Comparison of ENCODE assay signal across 9 cellular contexts in the genomic region with DNA sequence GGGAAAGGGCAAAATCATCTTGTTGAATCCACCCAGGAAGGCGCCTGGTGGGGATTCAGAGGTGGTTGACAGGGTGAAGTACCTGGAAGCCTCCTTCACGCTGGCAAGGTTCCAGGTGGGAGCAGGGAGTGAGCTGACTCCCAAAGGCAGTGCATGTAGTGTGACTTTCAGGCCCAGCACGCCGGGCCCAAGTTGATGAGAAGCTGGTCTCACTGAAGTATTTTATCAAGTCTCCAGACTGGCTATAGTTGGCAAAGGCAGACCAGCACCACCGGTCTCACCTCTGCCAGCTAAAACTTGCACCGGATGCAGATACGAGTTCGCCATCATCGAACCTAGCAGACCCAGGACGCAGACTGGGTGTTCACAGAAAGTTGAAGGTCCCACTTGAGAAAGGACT. TPM values are rescaled to one million over a fixed set of nuclear protein-coding genes. Genes with fewer than 3 reads are reported as not detected.
DNase-seq lines count a peak whose midpoint lies in the region; ATAC-seq, FAIRE-seq and TF ChIP-seq lines count a peak whose summit lies in the region.
"Had no signal": no experiment of that assay in that cellular context is flagged by ENCODE, and none has a peak within 500 bp of the region (broad histone marks: within the 10 kb centered on the region; RNA-seq: fewer than 3 reads in every experiment).

No MANE protein-coding gene starts in this region.

- no peaks in the 10 kb centered on the region for H3K9me3 ChIP-seq in K562 (replicated peaks; ENCODE audit: control insufficient read depth, insufficient read depth, low read depth, low read length)
- H3K9me3 ChIP-seq: tibial artery had no signal

- H3K4me2 ChIP-seq in K562 (ENCODE audit: insufficient read depth, low read length), result no peak overlapping the region

- peaks cover 4 to 11% of the 10 kb centered on the region in 2 experiments; a peak in 4 of 5 replicates for H3K4me1 ChIP-seq in K562 (replicated peaks in 1 of 2; ENCODE audit: control insufficient read depth in 2 of 2, insufficient read depth in 2 of 2, low read length in 2 of 2)
- H3K4me1 ChIP-seq: tibial artery had no signal

- TF ChIP-seq CTCF in K562 (IDR thresholded peaks at IDR 0.05 in 2 of 3, conservative IDR thresholded peaks at IDR 0.05 in 1 of 3; ENCODE audit: insufficient read depth in 2 of 3, low read depth in 1 of 3, low read length in 3 of 3), result no peak

- peak; percentile 63 for TF ChIP-seq POLR2A in K562 (conservative IDR thresholded peaks at IDR 0.05)

- no peaks in the 10 kb centered on the region for H3K9me1 ChIP-seq in K562 (ENCODE audit: control insufficient read depth, insufficient read depth, low read length)

- peaks cover 68% of the 10 kb centered on the region for H3K36me3 ChIP-seq in K562 (ENCODE audit: control insufficient read depth, insufficient read depth, low read length)

- H3K36me3 Mint-ChIP-seq in activated naive CD4-positive, alpha-beta T cell treated with anti-CD3 and anti-CD28 coated beads, Interleukin-2, amount 10 ng/mL, durations not matched to agents 7 days and 5 days, result peaks cover 50% of the 10 kb centered on the region

- POLR2A ChIA-PET in K562 (lab: Yijun Ruan, JAX), result interaction anchor here (0.6 to 13.5 kb wide), 7 partner anchors 10 to 285 kb away, joined by 3 to 310 read pairs (median 28); no protein-coding TSS in a partner anchor

- FAIRE-seq in K562 (lab: Jason Lieb, UNC), result no peak
- FAIRE-seq: astrocyte had no signal

- no peak overlapping the region for H3K27ac ChIP-seq in K562 (ENCODE audit: extremely low read depth, low read depth, low read length)
- H3K27ac ChIP-seq: tibial artery had no signal

- TSS peak; percentile 15 for BruUV-seq in K562 (replicated peaks; lab: Mats Ljungman, UMichigan)

- no peak overlapping the region; a peak in 1 of 4 replicates for H3K9ac ChIP-seq in K562 (ENCODE audit: insufficient read depth in 1 of 2, low read depth in 2 of 2, low read length in 2 of 2)

- H4K20me1 ChIP-seq in K562 (replicated peaks; ENCODE audit: control insufficient read depth, insufficient read depth, low read length), result peaks cover 7% of the 10 kb centered on the region; the same call in 1 of the 2 replicates

- no peaks in the 10 kb centered on the region for H3K9me3 Mint-ChIP-seq in activated naive CD4-positive, alpha-beta T cell treated with anti-CD3 and anti-CD28 coated beads, Interleukin-2, amount 10 ng/mL, durations not matched to agents 7 days and 5 days

- no peaks in the 10 kb centered on the region for H3K27me3 ChIP-seq in K562 (ENCODE audit: control insufficient read depth in 2 of 2, insufficient read depth in 2 of 2, low read length in 2 of 2)
- H3K27me3 ChIP-seq: tibial artery had no signal

- intact Hi-C loops in K562 (cut with micrococcal nuclease) (no loop called here), posterior vena cava (cut with DNase I) (no loop called here)

- TF ChIP-seq EP300 in K562 (IDR thresholded peaks at IDR 0.05; ENCODE audit: low read length), result no peak

- WGBS in K562 (ENCODE audit: insufficient coverage, low coverage, missing lambda C conversion rate), result 89% methylated on average over 10 of the region's 10 CpGs

- H2AFZ ChIP-seq in K562 (ENCODE audit: low read depth, low read length), result no peak overlapping the region

- ATAC-seq in K562 (no peak), GM19455 (IDR thresholded peaks at IDR 0.05; ENCODE audit: unreplicated experiment) (no peak)

- no peaks in the 10 kb centered on the region; the same call in 2 of the 3 replicates for H3K79me2 ChIP-seq in K562 (ENCODE audit: control insufficient read depth, insufficient read depth, low read length)

- CTCF ChIA-PET in activated naive CD4-positive, alpha-beta T cell treated with anti-CD3 and anti-CD28 coated beads, Interleukin-2, amount 10 ng/mL, durations not matched to agents 7 days and 5 days (lab: Charles Lee), result interaction anchor here (0.9 to 1.9 kb wide), 8 partner anchors 10 to 147 kb away, joined by 3 to 7 read pairs (median 4); no protein-coding TSS in a partner anchor
- CTCF ChIA-PET in K562 (lab: Yijun Ruan, JAX; ENCODE audit: low intra/inter-chr PET ratio), result no interaction called here

- in situ Hi-C loops in K562 (cut with MboI), result no loop called here

- no peaks in the 10 kb centered on the region for H3K27me3 Mint-ChIP-seq in activated naive CD4-positive, alpha-beta T cell treated with anti-CD3 and anti-CD28 coated beads, Interleukin-2, amount 10 ng/mL, durations not matched to agents 7 days and 5 days

- peak overlapping the region; percentile 33 for H3K27ac Mint-ChIP-seq in activated naive CD4-positive, alpha-beta T cell treated with anti-CD3 and anti-CD28 coated beads, Interleukin-2, amount 10 ng/mL, durations not matched to agents 7 days and 5 days

- peaks cover 23% of the 10 kb centered on the region for H3K4me1 Mint-ChIP-seq in activated naive CD4-positive, alpha-beta T cell treated with anti-CD3 and anti-CD28 coated beads, Interleukin-2, amount 10 ng/mL, durations not matched to agents 7 days and 5 days

- no peak for DNase-seq in activated naive CD4-positive, alpha-beta T cell treated with anti-CD3 and anti-CD28 coated beads, Interleukin-2, amount 10 ng/mL, durations not matched to agents 7 days and 5 days
- no peak for DNase-seq in activated naive CD4-positive, alpha-beta T cell (lab: John Stamatoyannopoulos, UW)
- peak in 2 of 4 experiments; percentile 29 to 30 for DNase-seq in K562 (ENCODE audit: extremely low read depth in 1 of 4, low spot score in 3 of 4)
- DNase-seq in posterior vena cava (ENCODE audit: low spot score), result peak; percentile 78
- DNase-seq in stimulated activated CD4-positive, alpha-beta T cell treated with anti-CD3 and anti-CD28 coated beads, Interleukin-4, amount 100 ng/mL, for 1 hour, result no peak
- DNase-seq: activated CD8-positive, alpha-beta memory T cell treated with anti-CD3 and anti-CD28 coated beads for 24 hours; tibial artery had no signal

- no peak overlapping the region for H3K4me3 Mint-ChIP-seq in activated naive CD4-positive, alpha-beta T cell treated with anti-CD3 and anti-CD28 coated beads, Interleukin-2, amount 10 ng/mL, durations not matched to agents 7 days and 5 days

- no peak overlapping the region for H3K4me3 ChIP-seq in K562
- H3K4me3 ChIP-seq: tibial artery had no signal

- TF ChIP-seq RAD21 in K562 (CRISPR knock-in tag; conservative IDR thresholded peaks at IDR 0.05 in 1 of 2, IDR thresholded peaks at IDR 0.05 in 1 of 2), result no peak

RNA-seq across cellular contexts. Expression of a gene that starts 16.5 kb away (rescaled TPM):
- total RNA-seq in K562 (2011; cell fraction: chromatin; rRNA removed; ENCODE audit: low replicate concordance), result 194 and 283 TPM in 2 replicates
- total RNA-seq in K562 (2011; cell fraction: nucleolus; rRNA removed), result 176 and 243 TPM in 2 replicates
- total RNA-seq in K562 (2011; cell fraction: nucleoplasm; rRNA removed), result 172 and 194 TPM in 2 replicates
- 32.6 and 60.5 TPM in 2 replicates for total RNA-seq in K562 (2014; rRNA removed)
- total RNA-seq in K562 (2014; rRNA removed; fragmentation: Illumina TruSeq; extraction: Trizol), result 49.7 TPM in 2 replicates
- 39.9 and 49.9 TPM in 2 replicates for total RNA-seq in K562 (2015; rRNA removed; fragmentation: Illumina TruSeq; extraction: Trizol)
- 65.5 and 69.9 TPM in 2 replicates for total RNA-seq in K562 (2021)
- 19.4 and 28.1 TPM in 2 replicates for polyA plus RNA-seq in K562 (2011; rRNA removed)
- 14.0 and 15.3 TPM in 2 replicates for polyA plus RNA-seq in K562 (2011; cell fraction: cytosol; rRNA removed)
- polyA plus RNA-seq in K562 (2011; cell fraction: nucleus; rRNA removed), result 79.8 and 95.1 TPM in 2 replicates
- 38.2 and 56.5 TPM in 2 replicates for polyA plus RNA-seq in K562 (2012)
- polyA plus RNA-seq in K562 (2014; fragmentation: Illumina TruSeq; extraction: Trizol), result 31.3 and 61.2 TPM in 2 replicates
- polyA plus RNA-seq in K562 (2014; fragmentation: Nextera tagmentation; extraction: Ambion mirVana), result 10 to 100 TPM; 14.1 to 21.9 TPM
- polyA plus RNA-seq in K562 (2014; rRNA removed), result 26.8 and 30.4 TPM in 2 replicates
- polyA minus RNA-seq in K562 (2011; rRNA and poly(A)+ RNA removed), result 111 and 152 TPM in 2 replicates
- 27.6 and 30.5 TPM in 2 replicates for polyA minus RNA-seq in K562 (2011; cell fraction: cytosol; rRNA and poly(A)+ RNA removed)
- 193 and 329 TPM in 2 replicates for polyA minus RNA-seq in K562 (2011; cell fraction: nucleus; rRNA and poly(A)+ RNA removed)
- total RNA-seq in posterior vena cava, result 10 to 100 TPM; 35.2 to 50.7 TPM

RNA-seq across cellular contexts. Expression of a gene that starts 17.1 kb away (rescaled TPM):
- total RNA-seq in K562 (2011; cell fraction: chromatin; rRNA removed; ENCODE audit: low replicate concordance), result 34.1 and 72.7 TPM in 2 replicates
- total RNA-seq in K562 (2011; cell fraction: nucleolus; rRNA removed), result 57.9 and 58.4 TPM in 2 replicates
- 49.2 and 50.2 TPM in 2 replicates for total RNA-seq in K562 (2011; cell fraction: nucleoplasm; rRNA removed)
- 134 and 143 TPM in 2 replicates for total RNA-seq in K562 (2014; rRNA removed)
- total RNA-seq in K562 (2014; rRNA removed; fragmentation: Illumina TruSeq; extraction: Trizol), result 159 TPM in 2 replicates
- 144 and 146 TPM in 2 replicates for total RNA-seq in K562 (2015; rRNA removed; fragmentation: Illumina TruSeq; extraction: Trizol)
- 125 and 132 TPM in 2 replicates for total RNA-seq in K562 (2021)
- 177 and 178 TPM in 2 replicates for polyA plus RNA-seq in K562 (2011; rRNA removed)
- polyA plus RNA-seq in K562 (2011; cell fraction: cytosol; rRNA removed), result 261 and 277 TPM in 2 replicates
- 41.8 and 46.9 TPM in 2 replicates for polyA plus RNA-seq in K562 (2011; cell fraction: nucleus; rRNA removed)
- polyA plus RNA-seq in K562 (2012), result 141 and 165 TPM in 2 replicates
- polyA plus RNA-seq in K562 (2014; fragmentation: Illumina TruSeq; extraction: Trizol), result 285 and 292 TPM in 2 replicates
- polyA plus RNA-seq in K562 (2014; fragmentation: Nextera tagmentation; extraction: Ambion mirVana), result 100 to 1,000 TPM; 331 to 383 TPM
- 180 and 270 TPM in 2 replicates for polyA plus RNA-seq in K562 (2014; rRNA removed)
- 121 and 136 TPM in 2 replicates for polyA minus RNA-seq in K562 (2011; rRNA and poly(A)+ RNA removed)
- 91.8 and 121 TPM in 2 replicates for polyA minus RNA-seq in K562 (2011; cell fraction: cytosol; rRNA and poly(A)+ RNA removed)
- 25.8 and 35.7 TPM in 2 replicates for polyA minus RNA-seq in K562 (2011; cell fraction: nucleus; rRNA and poly(A)+ RNA removed)
- total RNA-seq in posterior vena cava, result 10 to 100 TPM; 27.8 to 29.6 TPM

RNA-seq across cellular contexts. Expression of a gene that starts 26.1 kb away (rescaled TPM):
- 24.6 and 28.0 TPM in 2 replicates for total RNA-seq in K562 (2011; cell fraction: chromatin; rRNA removed; ENCODE audit: low replicate concordance)
- 10.2 and 12.0 TPM in 2 replicates for total RNA-seq in K562 (2011; cell fraction: nucleolus; rRNA removed)
- 21.6 and 43.5 TPM in 2 replicates for total RNA-seq in K562 (2011; cell fraction: nucleoplasm; rRNA removed)
- total RNA-seq in K562 (2014; rRNA removed), result 1.00 and 2.9 TPM in 2 replicates
- total RNA-seq in K562 (2014; rRNA removed; fragmentation: Illumina TruSeq; extraction: Trizol), result 1.5 and 1.7 TPM in 2 replicates
- 1.6 and 1.7 TPM in 2 replicates for total RNA-seq in K562 (2015; rRNA removed; fragmentation: Illumina TruSeq; extraction: Trizol)
- total RNA-seq in K562 (2021), result 3.7 and 4.1 TPM in 2 replicates
- polyA plus RNA-seq in K562 (2011; rRNA removed), result 4.2 and 7.4 TPM in 2 replicates
- polyA plus RNA-seq in K562 (2011; cell fraction: cytosol; rRNA removed), result 4.0 and 6.1 TPM in 2 replicates
- 38.2 and 41.0 TPM in 2 replicates for polyA plus RNA-seq in K562 (2011; cell fraction: nucleus; rRNA removed)
- 4.5 and 6.2 TPM in 2 replicates for polyA plus RNA-seq in K562 (2012)
- polyA plus RNA-seq in K562 (2014; fragmentation: Illumina TruSeq; extraction: Trizol), result 4.3 and 5.8 TPM in 2 replicates
- polyA plus RNA-seq in K562 (2014; fragmentation: Nextera tagmentation; extraction: Ambion mirVana), result under 1 TPM; 0.65 to 0.71 TPM
- polyA plus RNA-seq in K562 (2014; rRNA removed), result 4.9 and 5.1 TPM in 2 replicates
- 3.3 and 3.9 TPM in 2 replicates for polyA minus RNA-seq in K562 (2011; rRNA and poly(A)+ RNA removed)
- 1.5 and 2.3 TPM in 2 replicates for polyA minus RNA-seq in K562 (2011; cell fraction: cytosol; rRNA and poly(A)+ RNA removed)
- 4.8 and 7.0 TPM in 2 replicates for polyA minus RNA-seq in K562 (2011; cell fraction: nucleus; rRNA and poly(A)+ RNA removed)
- 1 to 10 TPM; 5.2 to 7.2 TPM for total RNA-seq in posterior vena cava

RNA-seq across cellular contexts. Expression of a gene that starts 29.3 kb away (rescaled TPM):
- 106 and 144 TPM in 2 replicates for total RNA-seq in K562 (2011; cell fraction: chromatin; rRNA removed; ENCODE audit: low replicate concordance)
- 68.8 and 74.0 TPM in 2 replicates for total RNA-seq in K562 (2011; cell fraction: nucleolus; rRNA removed)
- 67.5 and 78.2 TPM in 2 replicates for total RNA-seq in K562 (2011; cell fraction: nucleoplasm; rRNA removed)
- total RNA-seq in K562 (2014; rRNA removed) (149 and 166 TPM in 2 replicates), K562 (2014; rRNA removed; fragmentation: Illumina TruSeq; extraction: Trizol) (102 and 114 TPM in 2 replicates), K562 (2015; rRNA removed; fragmentation: Illumina TruSeq; extraction: Trizol) (137 and 138 TPM in 2 replicates), K562 (2021) (120 and 138 TPM in 2 replicates), posterior vena cava (10 to 100 TPM; 39.4 to 42.3 TPM)
- polyA plus RNA-seq in K562 (2011; rRNA removed) (47.4 and 53.0 TPM in 2 replicates), K562 (2014; fragmentation: Illumina TruSeq; extraction: Trizol) (193 and 194 TPM in 2 replicates), K562 (2014; fragmentation: Nextera tagmentation; extraction: Ambion mirVana) (10 to 100 TPM; 41.6 to 43.5 TPM), K562 (2014; rRNA removed) (91.6 and 95.4 TPM in 2 replicates)
- 55.5 and 68.2 TPM in 2 replicates for polyA plus RNA-seq in K562 (2011; cell fraction: cytosol; rRNA removed)
- 107 and 119 TPM in 2 replicates for polyA plus RNA-seq in K562 (2011; cell fraction: nucleus; rRNA removed)
- polyA plus RNA-seq in K562 (2012), result 94.3 and 135 TPM in 2 replicates
- 64.1 and 88.2 TPM in 2 replicates for polyA minus RNA-seq in K562 (2011; rRNA and poly(A)+ RNA removed)
- 70.7 and 87.6 TPM in 2 replicates for polyA minus RNA-seq in K562 (2011; cell fraction: cytosol; rRNA and poly(A)+ RNA removed)
- polyA minus RNA-seq in K562 (2011; cell fraction: nucleus; rRNA and poly(A)+ RNA removed), result 30.8 and 44.9 TPM in 2 replicates

RNA-seq across cellular contexts. Expression of a gene that starts 43.5 kb away (rescaled TPM):
- 30.7 and 40.4 TPM in 2 replicates for total RNA-seq in K562 (2011; cell fraction: chromatin; rRNA removed; ENCODE audit: low replicate concordance)
- total RNA-seq in K562 (2011; cell fraction: nucleolus; rRNA removed), result 17.5 and 18.5 TPM in 2 replicates
- 28.0 and 48.3 TPM in 2 replicates for total RNA-seq in K562 (2011; cell fraction: nucleoplasm; rRNA removed)
- total RNA-seq in K562 (2014; rRNA removed) (25.3 and 27.7 TPM in 2 replicates), K562 (2014; rRNA removed; fragmentation: Illumina TruSeq; extraction: Trizol) (22.5 and 23.5 TPM in 2 replicates), K562 (2015; rRNA removed; fragmentation: Illumina TruSeq; extraction: Trizol) (31.9 and 33.6 TPM in 2 replicates), K562 (2021) (28.8 and 31.4 TPM in 2 replicates), posterior vena cava (1 to 10 TPM; 5.4 to 8.3 TPM)
- polyA plus RNA-seq in K562 (2011; rRNA removed) (38.6 and 44.3 TPM in 2 replicates), K562 (2014; fragmentation: Illumina TruSeq; extraction: Trizol) (52.2 and 59.6 TPM in 2 replicates), K562 (2014; fragmentation: Nextera tagmentation; extraction: Ambion mirVana) (10 to 100 TPM; 23.9 to 26.6 TPM), K562 (2014; rRNA removed) (34.6 and 38.0 TPM in 2 replicates)
- 57.5 and 64.8 TPM in 2 replicates for polyA plus RNA-seq in K562 (2011; cell fraction: cytosol; rRNA removed)
- 41.6 and 45.0 TPM in 2 replicates for polyA plus RNA-seq in K562 (2011; cell fraction: nucleus; rRNA removed)
- polyA plus RNA-seq in K562 (2012), result 19.5 and 24.7 TPM in 2 replicates
- 46.0 and 47.8 TPM in 2 replicates for polyA minus RNA-seq in K562 (2011; rRNA and poly(A)+ RNA removed)
- polyA minus RNA-seq in K562 (2011; cell fraction: cytosol; rRNA and poly(A)+ RNA removed), result 13.3 and 18.6 TPM in 2 replicates
- polyA minus RNA-seq in K562 (2011; cell fraction: nucleus; rRNA and poly(A)+ RNA removed), result 12.8 and 21.0 TPM in 2 replicates
